ENCODE assay signal across 18 cellular contexts in the genomic region with DNA sequence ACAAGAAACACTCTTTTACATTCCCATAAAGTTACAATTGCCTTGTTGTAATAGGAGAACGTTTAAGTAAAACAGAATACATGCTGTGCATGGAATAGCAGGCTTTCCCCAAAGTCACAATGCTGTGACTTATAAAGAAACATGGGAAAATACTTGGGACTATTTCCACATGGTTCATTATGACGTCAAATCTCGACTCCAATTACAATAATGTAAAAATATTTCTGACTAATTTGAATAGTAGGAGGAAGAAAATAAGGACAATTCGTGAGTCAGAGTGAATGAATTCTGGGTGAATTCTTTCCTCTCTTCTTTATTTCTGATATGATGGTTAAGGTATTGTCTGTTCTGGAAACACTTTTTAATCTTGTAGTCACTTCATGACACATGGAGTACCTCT. TPM values are rescaled to one million over a fixed set of nuclear protein-coding genes. Genes with fewer than 3 reads are reported as not detected.
A peak's percentile ranks its signal among the peaks of the same experiment; 100 is the strongest.
DNase-seq lines count a peak whose midpoint lies in the region; ATAC-seq and TF ChIP-seq lines count a peak whose summit lies in the region.
"Had no signal": no experiment of that assay in that cellular context is flagged by ENCODE, and none has a peak within 500 bp of the region (broad histone marks: within the 10 kb centered on the region; RNA-seq: fewer than 3 reads in every experiment).

No MANE protein-coding gene starts in this region.

- CTCF ChIA-PET in BJ (lab: Yijun Ruan, JAX): no interaction called here
- CTCF ChIA-PET in activated naive CD4-positive, alpha-beta T cell treated with anti-CD3 and anti-CD28 coated beads, Interleukin-2, amount 10 ng/mL, durations not matched to agents 7 days and 5 days (lab: Charles Lee): no interaction called here

- no peak for ATAC-seq in HG02678 (IDR thresholded peaks at IDR 0.05; ENCODE audit: unreplicated experiment)
- ATAC-seq: activated naive CD4-positive, alpha-beta T cell treated with anti-CD3 and anti-CD28 coated beads, Interleukin-2, amount 50 U/mL, for 72 hours; CD8-positive, alpha-beta T cell; stimulated activated memory B cell treated with anti-CD40 and anti-IgM and Interleukin-4, amounts not matched to agents 10 μg/mL and 1 μg/mL and 100 μg/mL, for 72 hours had no signal

- TF ChIP-seq CTCF in BJ (IDR thresholded peaks at IDR 0.05; ENCODE audit: insufficient read depth, low read depth, low read length) (no peak), epithelial cell of esophagus (IDR thresholded peaks at IDR 0.05; ENCODE audit: insufficient read depth, low read depth, low read length, missing control alignments) (no peak), osteocyte (IDR thresholded peaks at IDR 0.05) (no peak)

- H3K4me1 Mint-ChIP-seq in osteocyte (ENCODE audit: unreplicated experiment): peaks cover 63% of the 10 kb centered on the region
- H3K4me1 Mint-ChIP-seq in activated naive CD4-positive, alpha-beta T cell treated with anti-CD3 and anti-CD28 coated beads, Interleukin-2, amount 10 ng/mL, durations not matched to agents 7 days and 5 days: no peaks in the 10 kb centered on the region
- H3K4me1 Mint-ChIP-seq: stimulated activated memory B cell treated with anti-CD40 and anti-IgM and Interleukin-4, amounts not matched to agents 10 μg/mL and 1 μg/mL and 100 μg/mL, for 72 hours had no signal

- H3K36me3 ChIP-seq in BJ (ENCODE audit: control insufficient read depth, insufficient read depth, low read length): peaks cover 6% of the 10 kb centered on the region
- H3K36me3 ChIP-seq: colonic mucosa, vagina had no signal

- H3K27ac Mint-ChIP-seq in osteocyte (ENCODE audit: unreplicated experiment): peak overlapping the region; percentile 85
- H3K27ac Mint-ChIP-seq in activated naive CD4-positive, alpha-beta T cell treated with anti-CD3 and anti-CD28 coated beads, Interleukin-2, amount 10 ng/mL, durations not matched to agents 7 days and 5 days: no peak overlapping the region
- H3K27ac Mint-ChIP-seq: activated naive CD4-positive, alpha-beta T cell treated with anti-CD3 and anti-CD28 coated beads, Interleukin-2, amount 50 U/mL, for 72 hours; CD8-positive, alpha-beta T cell; stimulated activated memory B cell treated with anti-CD40 and anti-IgM and Interleukin-4, amounts not matched to agents 10 μg/mL and 1 μg/mL and 100 μg/mL, for 72 hours had no signal

- H3K36me3 Mint-ChIP-seq in osteocyte (ENCODE audit: unreplicated experiment): peaks cover 22% of the 10 kb centered on the region
- H3K36me3 Mint-ChIP-seq in activated naive CD4-positive, alpha-beta T cell treated with anti-CD3 and anti-CD28 coated beads, Interleukin-2, amount 10 ng/mL, durations not matched to agents 7 days and 5 days: no peaks in the 10 kb centered on the region
- H3K36me3 Mint-ChIP-seq: CD8-positive, alpha-beta T cell; stimulated activated memory B cell treated with anti-CD40 and anti-IgM and Interleukin-4, amounts not matched to agents 10 μg/mL and 1 μg/mL and 100 μg/mL, for 72 hours had no signal

- H3K27me3 ChIP-seq in BJ (ENCODE audit: control insufficient read depth, insufficient read depth, low read length): no peaks in the 10 kb centered on the region
- H3K27me3 ChIP-seq: colonic mucosa, vagina had no signal

- H3K4me3 ChIP-seq in BJ (ENCODE audit: low read depth, low read length): no peak overlapping the region
- H3K4me3 ChIP-seq in epithelial cell of esophagus (ENCODE audit: low read length): no peak overlapping the region
- H3K4me3 ChIP-seq: colonic mucosa, GM23338, vagina had no signal

- DNase-seq in BJ (ENCODE audit: low read depth): peak; percentile 89
- DNase-seq in RKO (ENCODE audit: low spot score): peak; percentile 7
- DNase-seq in epithelial cell of esophagus (ENCODE audit: low read depth): peak; percentile 77
- DNase-seq in osteocyte (ENCODE audit: extremely low spot score, unreplicated experiment): no peak
- DNase-seq in NCI-H2196 treated with DMSO at 0.1 percent for 48 hours (lab: John Stamatoyannopoulos, UW; ENCODE audit: unreplicated experiment): no peak
- DNase-seq in NCI-H2107 treated with DMSO at 0.1 percent for 48 hours (lab: John Stamatoyannopoulos, UW; ENCODE audit: unreplicated experiment): no peak
- no peak for DNase-seq in activated naive CD4-positive, alpha-beta T cell treated with anti-CD3 and anti-CD28 coated beads, Interleukin-2, amount 10 ng/mL, durations not matched to agents 7 days and 5 days
- DNase-seq: CD8-positive, alpha-beta T cell; colonic mucosa; foreskin melanocyte; KG1; NCI-H187 treated with DMSO at 0.1 percent for 48 hours; stimulated activated CD4-positive, alpha-beta T cell treated with anti-CD3 and anti-CD28 coated beads, Interleukin-4, amount 100 ng/mL, for 4 hours had no signal

- H3K4me3 Mint-ChIP-seq in osteocyte (ENCODE audit: unreplicated experiment): no peak overlapping the region
- no peak overlapping the region for H3K4me3 Mint-ChIP-seq in activated naive CD4-positive, alpha-beta T cell treated with anti-CD3 and anti-CD28 coated beads, Interleukin-2, amount 10 ng/mL, durations not matched to agents 7 days and 5 days
- H3K4me3 Mint-ChIP-seq: CD8-positive, alpha-beta T cell; GM23338; stimulated activated memory B cell treated with anti-CD40 and anti-IgM and Interleukin-4, amounts not matched to agents 10 μg/mL and 1 μg/mL and 100 μg/mL, for 72 hours had no signal

- H3K9me3 Mint-ChIP-seq in osteocyte (ENCODE audit: unreplicated experiment): no peaks in the 10 kb centered on the region
- no peaks in the 10 kb centered on the region for H3K9me3 Mint-ChIP-seq in activated naive CD4-positive, alpha-beta T cell treated with anti-CD3 and anti-CD28 coated beads, Interleukin-2, amount 10 ng/mL, durations not matched to agents 7 days and 5 days
- H3K9me3 Mint-ChIP-seq: GM23338 had no signal

- H3K27me3 Mint-ChIP-seq in osteocyte (ENCODE audit: unreplicated experiment): no peaks in the 10 kb centered on the region
- no peaks in the 10 kb centered on the region for H3K27me3 Mint-ChIP-seq in activated naive CD4-positive, alpha-beta T cell treated with anti-CD3 and anti-CD28 coated beads, Interleukin-2, amount 10 ng/mL, durations not matched to agents 7 days and 5 days
- H3K27me3 Mint-ChIP-seq: stimulated activated memory B cell treated with anti-CD40 and anti-IgM and Interleukin-4, amounts not matched to agents 10 μg/mL and 1 μg/mL and 100 μg/mL, for 72 hours had no signal

- POLR2A ChIA-PET in BJ (lab: Charles Lee): no interaction called here

RNA-seq across cellular contexts. Expression of a gene that starts 52.8 kb away (rescaled TPM):
- 498 and 589 TPM in 2 replicates for polyA plus RNA-seq in BJ (2011; rRNA removed)
- polyA minus RNA-seq in BJ (2011; rRNA and poly(A)+ RNA removed): 706 and 777 TPM in 2 replicates
- 560 and 587 TPM in 2 replicates for total RNA-seq in osteocyte
- total RNA-seq: activated naive CD4-positive, alpha-beta T cell treated with anti-CD3 and anti-CD28 coated beads, Interleukin-2, amount 50 U/mL, for 72 hours; CD8-positive, alpha-beta T cell had no signal

Comparison
In these comparisons a context has a peak if more than half of its experiments do, and no peak if none do; other contexts are left out.
1. DNase-seq: peak in BJ (single experiment), RKO (single experiment) and epithelial cell of esophagus (single experiment); none in osteocyte (single experiment), NCI-H2196 treated with DMSO at 0.1 percent for 48 hours (single experiment), NCI-H2107 treated with DMSO at 0.1 percent for 48 hours (single experiment) and activated naive CD4-positive, alpha-beta T cell treated with anti-CD3 and anti-CD28 coated beads, Interleukin-2, amount 10 ng/mL, durations not matched to agents 7 days and 5 days (single experiment).